ENCODE assay signal across 1 cellular context in genomic region chr17:76493505-76494167, GRCh38.
TF ChIP-seq lines count a peak whose summit lies in the region.

No MANE protein-coding gene starts in this region.

TF ChIP-seq in H1, 55 proteins besides CTCF, POLR2A, EP300 and RAD21:
- TF ChIP-seq SAP30 (IDR thresholded peaks at IDR 0.05; ENCODE audit: insufficient read depth, insufficient replicate concordance, low read length) (no peak), KDM1A (IDR thresholded peaks at IDR 0.05; ENCODE audit: borderline replicate concordance, low read length) (no peak), HDAC2 (IDR thresholded peaks at IDR 0.05; ENCODE audit: borderline replicate concordance in 1 of 2, low read depth in 2 of 2, low read length in 2 of 2) (no peak), SP1 (IDR thresholded peaks at IDR 0.05; ENCODE audit: low read depth, low read length) (no peak), TCF12 (IDR thresholded peaks at IDR 0.05; ENCODE audit: low read depth, low read length) (no peak), SIN3A (conservative IDR thresholded peaks at IDR 0.05 in 1 of 2, IDR thresholded peaks at IDR 0.05 in 1 of 2; ENCODE audit: low read depth in 1 of 2, low read length in 2 of 2) (no peak), EZH2 (IDR thresholded peaks at IDR 0.05; ENCODE audit: low read depth, low read length, severe bottlenecking) (no peak), NRF1 (IDR thresholded peaks at IDR 0.05; ENCODE audit: low read depth, low read length) (no peak), RNF2 (IDR thresholded peaks at IDR 0.05; ENCODE audit: borderline replicate concordance, low read depth, low read length, missing control alignments, poor library complexity, severe bottlenecking) (no peak)
- TF ChIP-seq, protein P1, sequence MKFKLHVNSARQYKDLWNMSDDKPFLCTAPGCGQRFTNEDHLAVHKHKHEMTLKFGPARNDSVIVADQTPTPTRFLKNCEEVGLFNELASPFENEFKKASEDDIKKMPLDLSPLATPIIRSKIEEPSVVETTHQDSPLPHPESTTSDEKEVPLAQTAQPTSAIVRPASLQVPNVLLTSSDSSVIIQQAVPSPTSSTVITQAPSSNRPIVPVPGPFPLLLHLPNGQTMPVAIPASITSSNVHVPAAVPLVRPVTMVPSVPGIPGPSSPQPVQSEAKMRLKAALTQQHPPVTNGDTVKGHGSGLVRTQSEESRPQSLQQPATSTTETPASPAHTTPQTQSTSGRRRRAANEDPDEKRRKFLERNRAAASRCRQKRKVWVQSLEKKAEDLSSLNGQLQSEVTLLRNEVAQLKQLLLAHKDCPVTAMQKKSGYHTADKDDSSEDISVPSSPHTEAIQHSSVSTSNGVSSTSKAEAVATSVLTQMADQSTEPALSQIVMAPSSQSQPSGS (IDR thresholded peaks at IDR 0.05; ENCODE audit: low read length), result no peak
